1 cellular context compared by ENCODE assay signal in genomic region chr15:66482539-66482938, GRCh38.
TF ChIP-seq lines count a peak whose summit lies in the region.

No MANE protein-coding gene starts in this region.

TF ChIP-seq in HepG2, 621 proteins besides CTCF, POLR2A, EP300 and RAD21:
- TF ChIP-seq RBM22 (optimal IDR thresholded peaks at IDR 0.05; ENCODE audit: low read length) (peak; percentile 16), SETDB1 (CRISPR knock-in tag; IDR thresholded peaks at IDR 0.05; ENCODE audit: borderline replicate concordance) (no peak), SOX5 (CRISPR knock-in tag; IDR thresholded peaks at IDR 0.05; ENCODE audit: borderline replicate concordance) (no peak), ZNF577 (CRISPR knock-in tag; IDR thresholded peaks at IDR 0.05; ENCODE audit: borderline replicate concordance, low read depth) (no peak), PHF21A (CRISPR knock-in tag; IDR thresholded peaks at IDR 0.05) (no peak), ETV6 (CRISPR knock-in tag; conservative IDR thresholded peaks at IDR 0.05) (no peak)
